1 cellular context compared by ENCODE assay signal in the genomic region with DNA sequence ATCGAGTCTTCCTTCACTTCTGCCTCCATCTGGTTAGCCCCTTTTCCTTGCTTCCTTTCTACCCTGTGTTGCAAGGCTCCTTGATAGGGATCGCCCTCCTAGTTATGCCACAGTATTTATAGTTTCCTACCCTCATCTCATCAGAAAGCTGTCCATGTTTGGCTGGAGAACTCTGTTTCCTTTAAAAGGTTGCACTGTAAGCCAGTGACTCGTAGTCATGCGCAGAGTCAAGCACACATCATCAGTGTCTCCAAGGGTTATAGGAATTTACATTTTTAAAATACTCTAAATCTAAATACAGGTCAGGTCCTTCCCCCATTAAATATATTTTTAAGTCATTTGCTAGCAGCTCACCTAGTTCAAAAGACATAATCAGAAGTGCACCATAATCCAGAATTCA.
TF ChIP-seq lines count a peak whose summit lies in the region.

No MANE protein-coding gene starts in this region.

TF ChIP-seq in H1, 55 proteins besides CTCF, POLR2A, EP300 and RAD21 (continued from another document):
- TF ChIP-seq E2F6 (IDR thresholded peaks at IDR 0.05), result no peak
- no peak for TF ChIP-seq JUND (IDR thresholded peaks at IDR 0.05; ENCODE audit: low read length)
- TF ChIP-seq CBX5 (IDR thresholded peaks at IDR 0.05; ENCODE audit: low read depth, low read length), result no peak
- no peak for TF ChIP-seq RXRA (IDR thresholded peaks at IDR 0.05; ENCODE audit: insufficient read depth, low read depth, low read length)
- TF ChIP-seq ASH2L (IDR thresholded peaks at IDR 0.05; ENCODE audit: low read length), result no peak
- TF ChIP-seq HDAC2 (IDR thresholded peaks at IDR 0.05; ENCODE audit: borderline replicate concordance in 1 of 2, low read depth in 2 of 2, low read length in 2 of 2), result no peak
